6 cellular contexts compared by ENCODE assay signal in genomic region chr19:53157601-53158000, GRCh38. TPM values are rescaled to one million over a fixed set of nuclear protein-coding genes. Genes with fewer than 3 reads are reported as not detected.
DNase-seq lines count a peak whose midpoint lies in the region; ATAC-seq and TF ChIP-seq lines count a peak whose summit lies in the region.

No MANE protein-coding gene starts in this region.

- intact Hi-C loops in activated CD8-positive, alpha-beta T cell treated with anti-CD3 and anti-CD28 coated beads for 36 hours (cut with micrococcal nuclease) = no loop called here

- peaks cover 9% of the 10 kb centered on the region for H3K4me1 ChIP-seq in CD8-positive, alpha-beta memory T cell (ENCODE audit: insufficient read depth, low read length)
- no peaks in the 10 kb centered on the region for H3K4me1 ChIP-seq in lung (ENCODE audit: control insufficient read depth in 2 of 2, insufficient read depth in 2 of 2, low read length in 2 of 2)

- H3K4me3 Mint-ChIP-seq in CD8-positive, alpha-beta memory T cell = peak overlapping the region; percentile 67 to 94 (median 85)
- peak overlapping the region; percentile 83 for H3K4me3 Mint-ChIP-seq in activated CD8-positive, alpha-beta T cell treated with anti-CD3 and anti-CD28 coated beads for 36 hours

- 29 to 50% methylated on average over 7 of the region's 7 CpGs for WGBS in lung, 2 donors

- no peak for TF ChIP-seq CTCF in activated CD8-positive, alpha-beta T cell treated with anti-CD3 and anti-CD28 coated beads for 36 hours (IDR thresholded peaks at IDR 0.05)
- TF ChIP-seq CTCF in lung (IDR thresholded peaks at IDR 0.05; ENCODE audit: control extremely low read depth, extremely low read depth) = no peak

- H3K4me1 Mint-ChIP-seq in CD8-positive, alpha-beta memory T cell = peaks cover 19 to 37% (median 19%) of the 10 kb centered on the region in 3 donors
- peaks cover 15% of the 10 kb centered on the region for H3K4me1 Mint-ChIP-seq in activated CD8-positive, alpha-beta T cell treated with anti-CD3 and anti-CD28 coated beads for 36 hours (ENCODE audit: low read depth)

- CTCF ChIA-PET in CD8-positive, alpha-beta memory T cell (lab: Charles Lee) = no interaction called here
- CTCF ChIA-PET in activated CD8-positive, alpha-beta T cell treated with anti-CD3 and anti-CD28 coated beads for 36 hours (lab: Charles Lee) = no interaction called here

- H3K27me3 Mint-ChIP-seq in CD8-positive, alpha-beta memory T cell = peaks cover 0 to 5% of the 10 kb centered on the region in 2 donors
- H3K27me3 Mint-ChIP-seq in activated CD8-positive, alpha-beta T cell treated with anti-CD3 and anti-CD28 coated beads for 36 hours = no peaks in the 10 kb centered on the region

- peak overlapping the region in 7 of 8 donors; percentile 39 to 95 (median 72) for H3K27ac Mint-ChIP-seq in CD8-positive, alpha-beta memory T cell
- peak overlapping the region; percentile 86 for H3K27ac Mint-ChIP-seq in activated CD8-positive, alpha-beta T cell treated with anti-CD3 and anti-CD28 coated beads for 36 hours

- ATAC-seq in activated CD8-positive, alpha-beta T cell treated with anti-CD3 and anti-CD28 coated beads for 36 hours = no peak
- no peak for ATAC-seq in lung (ENCODE audit: insufficient read depth, low FRiP score)
- no peak for ATAC-seq in GM19395 (IDR thresholded peaks at IDR 0.05; ENCODE audit: unreplicated experiment)

- H3K36me3 ChIP-seq in CD8-positive, alpha-beta memory T cell (ENCODE audit: insufficient read depth, low read length) = peaks cover 3% of the 10 kb centered on the region
- peaks cover 3% of the 10 kb centered on the region in 2 donors for H3K36me3 ChIP-seq in lung (ENCODE audit: control insufficient read depth in 2 of 2, insufficient read depth in 2 of 2, low read length in 2 of 2)

- POLR2A ChIA-PET in CD8-positive, alpha-beta memory T cell (lab: Charles Lee) = interaction anchor here (0.6 kb wide), 1 partner anchor 53 kb away, joined by 11 read pairs; no protein-coding TSS in a partner anchor
- POLR2A ChIA-PET in activated CD8-positive, alpha-beta T cell treated with anti-CD3 and anti-CD28 coated beads for 36 hours (lab: Charles Lee) = interaction anchor here (0.7 kb wide), 1 partner anchor 16 kb away, joined by 3 read pairs; no protein-coding TSS in a partner anchor

- no peak for DNase-seq in CD8-positive, alpha-beta memory T cell
- no peak for DNase-seq in activated CD8-positive, alpha-beta T cell treated with anti-CD3 and anti-CD28 coated beads for 36 hours
- DNase-seq in lung (ENCODE audit: low spot score) = no peak
- DNase-seq in NCI-H510A (lab: John Stamatoyannopoulos, UW) = no peak
- DNase-seq in NCI-H2171 treated with DMSO at 0.1 percent for 48 hours (lab: John Stamatoyannopoulos, UW) = no peak

- H3K27ac ChIP-seq in CD8-positive, alpha-beta memory T cell (ENCODE audit: low read depth, low read length) = peak overlapping the region; percentile 57
- H3K27ac ChIP-seq in lung (ENCODE audit: low read depth in 1 of 2, low read length in 1 of 2) = peak overlapping the region; percentile 4 to 80

- peaks cover 18 to 79% (median 59%) of the 10 kb centered on the region in 5 donors for H3K9me3 Mint-ChIP-seq in CD8-positive, alpha-beta memory T cell
- H3K9me3 Mint-ChIP-seq in activated CD8-positive, alpha-beta T cell treated with anti-CD3 and anti-CD28 coated beads for 36 hours = peaks cover 44% of the 10 kb centered on the region

- peak overlapping the region; percentile 70 for H3K4me3 ChIP-seq in CD8-positive, alpha-beta memory T cell (ENCODE audit: low read length)
- peak overlapping the region; percentile 75 for H3K4me3 ChIP-seq in lung

- H3K9me3 ChIP-seq in CD8-positive, alpha-beta memory T cell (ENCODE audit: low read length) = no peaks in the 10 kb centered on the region
- peaks cover 0 to 19% of the 10 kb centered on the region in 2 donors for H3K9me3 ChIP-seq in lung (ENCODE audit: control insufficient read depth in 2 of 2, insufficient read depth in 1 of 2, low read length in 1 of 2)

- no peaks in the 10 kb centered on the region for H3K27me3 ChIP-seq in CD8-positive, alpha-beta memory T cell (ENCODE audit: insufficient read depth, low read length, poor library complexity, severe bottlenecking)
- H3K27me3 ChIP-seq in lung (ENCODE audit: control insufficient read depth, insufficient read depth) = no peaks in the 10 kb centered on the region

- H3K36me3 Mint-ChIP-seq in CD8-positive, alpha-beta memory T cell = peaks cover 18 to 58% (median 49%) of the 10 kb centered on the region in 3 donors
- peaks cover 59% of the 10 kb centered on the region for H3K36me3 Mint-ChIP-seq in activated CD8-positive, alpha-beta T cell treated with anti-CD3 and anti-CD28 coated beads for 36 hours (ENCODE audit: low read depth)

RNA-seq across cellular contexts. Expression of gene ZNF347, which starts 1.3 kb away (rescaled TPM):
- 1 to 10 TPM; 8.0 to 9.5 TPM for total RNA-seq in CD8-positive, alpha-beta memory T cell
- polyA plus RNA-seq in CD8-positive, alpha-beta memory T cell = 7.7 TPM
- total RNA-seq in activated CD8-positive, alpha-beta T cell treated with anti-CD3 and anti-CD28 coated beads for 36 hours = 1 to 10 TPM; 6.6 to 8.2 TPM
- total RNA-seq in lung = 10 to 100 TPM; 11.5 to 17.9 TPM
- 1 to 10 TPM; 2.9 to 3.0 TPM for polyA plus RNA-seq in lung

RNA-seq across cellular contexts. Expression of gene ZNF415, which starts 24.9 kb away (rescaled TPM):
- total RNA-seq in CD8-positive, alpha-beta memory T cell = under 1 TPM; 0.22 to 0.66 TPM
- polyA plus RNA-seq in CD8-positive, alpha-beta memory T cell = 1.4 TPM
- total RNA-seq in activated CD8-positive, alpha-beta T cell treated with anti-CD3 and anti-CD28 coated beads for 36 hours = 1 to 10 TPM; 3.1 to 3.7 TPM
- total RNA-seq in lung = 10 to 100 TPM in 1 of 2 donors, 1 to 10 TPM in 1; 4.5 to 16.6 TPM
- 1 to 10 TPM; 3.1 to 3.3 TPM for polyA plus RNA-seq in lung

RNA-seq across cellular contexts. Expression of gene ZNF665, which starts 35.6 kb away (rescaled TPM):
- 1 to 10 TPM; 5.0 to 5.6 TPM for total RNA-seq in CD8-positive, alpha-beta memory T cell
- 8.7 TPM for polyA plus RNA-seq in CD8-positive, alpha-beta memory T cell
- total RNA-seq in activated CD8-positive, alpha-beta T cell treated with anti-CD3 and anti-CD28 coated beads for 36 hours = 1 to 10 TPM; 7.5 to 9.3 TPM
- 1 to 10 TPM; 2.5 to 6.7 TPM for total RNA-seq in lung
- polyA plus RNA-seq in lung = 1 to 10 TPM; 2.0 to 2.8 TPM

RNA-seq across cellular contexts. Expression of gene ZNF160, which starts 54.4 kb away (rescaled TPM):
- 10 to 100 TPM; 20.9 to 22.3 TPM for total RNA-seq in CD8-positive, alpha-beta memory T cell
- polyA plus RNA-seq in CD8-positive, alpha-beta memory T cell = 23.8 TPM
- 10 to 100 TPM; 48.0 to 50.0 TPM for total RNA-seq in activated CD8-positive, alpha-beta T cell treated with anti-CD3 and anti-CD28 coated beads for 36 hours
- 10 to 100 TPM; 26.8 to 86.9 TPM for total RNA-seq in lung
- 10 to 100 TPM; 16.7 to 17.9 TPM for polyA plus RNA-seq in lung
